ENCODE assay signal across 8 cellular contexts in genomic region chr19:49487277-49488045, GRCh38. TPM values are rescaled to one million over a fixed set of nuclear protein-coding genes. Genes with fewer than 3 reads are reported as not detected.
DNase-seq lines count a peak whose midpoint lies in the region; ATAC-seq and TF ChIP-seq lines count a peak whose summit lies in the region.

Gene RPL13A (plus strand): TSS chr19:49487608. CDS start chr19:49487630, 22 bp downstream.

- TF ChIP-seq CTCF in SK-N-SH (IDR thresholded peaks at IDR 0.05): no peak

- TF ChIP-seq EP300 in SK-N-SH (IDR thresholded peaks at IDR 0.05; ENCODE audit: borderline replicate concordance in 1 of 2, low read depth in 1 of 2, low read length in 1 of 2): no peak

- no peak for TF ChIP-seq RAD21 in SK-N-SH (IDR thresholded peaks at IDR 0.05; ENCODE audit: low read length)

- H3K4me3 ChIP-seq in SK-N-SH (ENCODE audit: low read depth in 2 of 2, low read length in 1 of 2): peak within 1 kb of the TSS; percentile 86 to 92

- WGBS in SK-N-SH (ENCODE audit: low lambda C conversion rate): under 1% methylated on average over 43 of the region's 57 CpGs

- H3K79me2 ChIP-seq in SK-N-SH (ENCODE audit: insufficient read depth): peaks cover 38% of the 10 kb centered on the region

- peak within 1 kb of the TSS; percentile 98 for H3K9ac ChIP-seq in SK-N-SH

- H3K36me3 ChIP-seq in SK-N-SH (replicated peaks in 1 of 2; ENCODE audit: control insufficient read depth in 1 of 2, insufficient read depth in 2 of 2, low read length in 1 of 2): peaks cover 30 to 40% of the 10 kb centered on the region in 2 experiments

- POLR2A ChIA-PET in SK-N-SH (lab: Yijun Ruan, JAX): interaction anchor here (0.9 to 1.1 kb wide), 3 partner anchors 9 to 41 kb away, joined by 3 to 6 read pairs (median 5); partner anchors contain the start of gene RPS11

- H2AFZ ChIP-seq in SK-N-SH (ENCODE audit: low read depth): peak within 1 kb of the TSS; percentile 86

- no peaks in the 10 kb centered on the region for H3K27me3 ChIP-seq in SK-N-SH (ENCODE audit: insufficient read depth)

- ATAC-seq in HG02571 (IDR thresholded peaks at IDR 0.05; ENCODE audit: unreplicated experiment): peak; percentile 75

- H3K4me1 ChIP-seq in SK-N-SH (ENCODE audit: control insufficient read depth in 1 of 2, insufficient read depth in 2 of 2, low read depth in 1 of 2, low read length in 1 of 2): peaks cover 0 to 21% of the 10 kb centered on the region in 2 experiments; a peak in 1 of 4 replicates

- CTCF ChIA-PET in SK-N-SH (lab: Yijun Ruan, JAX): interaction anchor here (1.0 to 3.4 kb wide), 7 partner anchors 14 to 82 kb away, joined by 3 to 12 read pairs (median 4); no protein-coding TSS in a partner anchor

- no peaks in the 10 kb centered on the region for H3K9me3 ChIP-seq in SK-N-SH

- peak within 1 kb of the TSS; percentile 80 to 88 for H3K27ac ChIP-seq in SK-N-SH (ENCODE audit: low read depth in 2 of 2, low read length in 1 of 2)

- no peaks in the 10 kb centered on the region for H3K9me2 ChIP-seq in SK-N-SH

- H3K4me2 ChIP-seq in SK-N-SH: peak within 1 kb of the TSS; percentile 92

- H3F3A ChIP-seq in SK-N-SH (replicated peaks; ENCODE audit: insufficient read depth): peaks cover 43% of the 10 kb centered on the region

- peaks cover 32% of the 10 kb centered on the region for H4K20me1 ChIP-seq in SK-N-SH (ENCODE audit: insufficient read depth)

- DNase-seq in GM04504 (ENCODE audit: low read depth) (peak; percentile 99), NCI-H1048 (lab: John Stamatoyannopoulos, UW) (peak; percentile 97), SK-N-SH (peak; percentile 95), germinal center (ENCODE audit: low spot score) (peak; percentile 97), non-pigmented ciliary epithelial cell (ENCODE audit: low read depth) (peak; percentile 93), superior temporal gyrus (ENCODE audit: extremely low spot score) (peak; percentile 99)
- peak; percentile 100 for DNase-seq in activated naive CD4-positive, alpha-beta T cell treated with anti-CD3 and anti-CD28 coated beads, Interleukin-2, amount 50 U/mL, for 16 hours

TF ChIP-seq in SK-N-SH, 30 proteins besides CTCF, POLR2A, EP300 and RAD21 (continues in another document):
- TF ChIP-seq NRF1 (IDR thresholded peaks at IDR 0.05; ENCODE audit: low read depth, low read length) (peak; percentile 96), REST (IDR thresholded peaks at IDR 0.05; ENCODE audit: low read depth, low read length) (peak; percentile 76), YY1 (IDR thresholded peaks at IDR 0.05; ENCODE audit: low read depth) (peak; percentile 99), SMC3 (IDR thresholded peaks at IDR 0.05; ENCODE audit: low read depth, low read length) (no peak), CHD2 (IDR thresholded peaks at IDR 0.05; ENCODE audit: low read length, partially characterized antibody) (peak; percentile 88), FOSL2 (IDR thresholded peaks at IDR 0.05; ENCODE audit: borderline replicate concordance, low read depth) (no peak), USF2 (IDR thresholded peaks at IDR 0.05; ENCODE audit: borderline replicate concordance, low read depth, low read length) (peak; percentile 92), GABPA (IDR thresholded peaks at IDR 0.05; ENCODE audit: low read depth) (peak; percentile 82), POLR2AphosphoS5 (IDR thresholded peaks at IDR 0.05; ENCODE audit: low read depth, low read length) (peak; percentile 100), RFX5 (IDR thresholded peaks at IDR 0.05; ENCODE audit: low read length) (peak; percentile 78), FOXM1 (IDR thresholded peaks at IDR 0.05; ENCODE audit: low read depth) (no peak), FOXJ3 (CRISPR knock-in tag; IDR thresholded peaks at IDR 0.05) (no peak), SIN3A (IDR thresholded peaks at IDR 0.05; ENCODE audit: borderline replicate concordance, low read depth, low read length) (peak; percentile 94; the same call in 1 of the 2 replicates), TCF12 (IDR thresholded peaks at IDR 0.05) (no peak), TAF1 (IDR thresholded peaks at IDR 0.05; ENCODE audit: borderline replicate concordance, low read depth, low read length) (peak; percentile 99), NFIC (IDR thresholded peaks at IDR 0.05; ENCODE audit: borderline replicate concordance) (no peak), PBX3 (IDR thresholded peaks at IDR 0.05) (no peak), MAX (IDR thresholded peaks at IDR 0.05; ENCODE audit: low read depth) (peak; percentile 46; the same call in 1 of the 2 replicates), MEF2A (IDR thresholded peaks at IDR 0.05; ENCODE audit: borderline replicate concordance, low read depth) (no peak), ELF1 (IDR thresholded peaks at IDR 0.05) (peak; percentile 85), IRF3 (IDR thresholded peaks at IDR 0.05; ENCODE audit: low read depth, low read length) (no peak), RXRA (IDR thresholded peaks at IDR 0.05; ENCODE audit: borderline replicate concordance, low read depth) (no peak), MXI1 (IDR thresholded peaks at IDR 0.05; ENCODE audit: low read depth, low read length) (peak; percentile 51), TEAD4 (IDR thresholded peaks at IDR 0.05; ENCODE audit: borderline replicate concordance, insufficient read depth) (no peak), JUND (IDR thresholded peaks at IDR 0.05) (no peak), EZH2phosphoT487 (IDR thresholded peaks at IDR 0.05; ENCODE audit: borderline replicate concordance, low read depth) (no peak), USF1 (IDR thresholded peaks at IDR 0.05; ENCODE audit: borderline replicate concordance, low read depth) (peak; percentile 99), GATA2 (CRISPR knock-in tag; IDR thresholded peaks at IDR 0.05) (no peak)

RNA-seq across cellular contexts. Expression of gene RPL13A, which starts in this region (rescaled TPM):
- 2,604 and 2,748 TPM in 2 replicates for polyA plus RNA-seq in SK-N-SH (2012; rRNA removed)
- polyA plus RNA-seq in SK-N-SH (2012; cell fraction: cytosol; rRNA removed): 2,326 and 2,436 TPM in 2 replicates
- 1,109 and 1,392 TPM in 2 replicates for polyA plus RNA-seq in SK-N-SH (2012; cell fraction: nucleus; rRNA removed)

Comparison
In these comparisons a context has a peak if more than half of its experiments do, and no peak if none do; other contexts are left out.
1. Peak in every context shown above with its lines: DNase-seq, ATAC-seq, H3K4me3 ChIP-seq and H3K27ac ChIP-seq.